Comparison of ENCODE assay signal across 8 cellular contexts in genomic region chr11:1946812-1947480, GRCh38. TPM values are rescaled to one million over a fixed set of nuclear protein-coding genes. Genes with fewer than 3 reads are reported as not detected.
DNase-seq lines count a peak whose midpoint lies in the region; ATAC-seq, FAIRE-seq and TF ChIP-seq lines count a peak whose summit lies in the region.

Gene MRPL23 (plus strand): TSS chr11:1947332. CDS start chr11:1947363, 31 bp downstream.

- no peaks in the 10 kb centered on the region for H4K20me1 ChIP-seq in fibroblast of lung (ENCODE audit: control insufficient read depth, extremely low read depth, insufficient read depth, low read length)

- no peaks in the 10 kb centered on the region for H3K79me2 ChIP-seq in fibroblast of lung (ENCODE audit: control insufficient read depth, insufficient read depth, low read length)

- TF ChIP-seq POLR2A in GM12892 (IDR thresholded peaks at IDR 0.05; ENCODE audit: low read depth, low read length) = no peak

- in situ Hi-C loops in Panc1 (cut with HindIII; ENCODE audit: low pct_unique_long_range_greater_than_20kb, low sequenced_read_pairs) = no loop called here

- TF ChIP-seq CTCF in Panc1 (IDR thresholded peaks at IDR 0.05) (no peak), fibroblast of lung (conservative IDR thresholded peaks at IDR 0.05 in 1 of 2, IDR thresholded peaks at IDR 0.05 in 1 of 2; ENCODE audit: low read depth in 1 of 2, low read length in 2 of 2) (no peak)

- peak; percentile 83 for ATAC-seq in Panc1
- peak; percentile 41 for ATAC-seq in sciatic nerve
- no peak for ATAC-seq in HG03095 (IDR thresholded peaks at IDR 0.05; ENCODE audit: unreplicated experiment)
- ATAC-seq in GM21528 (IDR thresholded peaks at IDR 0.05; ENCODE audit: low FRiP score, unreplicated experiment) = no peak
- no peak for ATAC-seq in GM21717 (IDR thresholded peaks at IDR 0.05; ENCODE audit: unreplicated experiment)

- CTCF ChIA-PET in Panc1 (lab: Charles Lee) = interaction anchor here (0.6 to 1.1 kb wide), 4 partner anchors 41 to 294 kb away, joined by 3 read pairs; no protein-coding TSS in a partner anchor

- FAIRE-seq in GM12892 (lab: Jason Lieb, UNC) = peak; percentile 90

- no peak within 1 kb of the TSS for H2AFZ ChIP-seq in fibroblast of lung (ENCODE audit: low read length)

- H3K27ac ChIP-seq in Panc1 (ENCODE audit: low read length) (no peak within 1 kb of the TSS), fibroblast of lung (ENCODE audit: insufficient read depth, low read length) (no peak within 1 kb of the TSS)

- POLR2A ChIA-PET in Panc1 (lab: Charles Lee) = no interaction called here

- H3K27me3 ChIP-seq in Panc1 (ENCODE audit: control insufficient read depth, insufficient read depth, low read length) (no peaks in the 10 kb centered on the region), fibroblast of lung (ENCODE audit: control insufficient read depth, insufficient read depth, low read length) (no peaks in the 10 kb centered on the region)

- H3K36me3 ChIP-seq in Panc1 (ENCODE audit: control insufficient read depth, insufficient read depth, low read length) (no peaks in the 10 kb centered on the region), fibroblast of lung (ENCODE audit: control insufficient read depth, insufficient read depth, low read length) (no peaks in the 10 kb centered on the region)

- H3K9ac ChIP-seq in fibroblast of lung (ENCODE audit: insufficient read depth, low read length) = no peak within 1 kb of the TSS

- no peak for DNase-seq in GM12892 (ENCODE audit: insufficient read length)
- no peak for DNase-seq in Panc1 (ENCODE audit: low read depth, low spot score)
- DNase-seq in fibroblast of lung (ENCODE audit: low read depth in 2 of 2) = no peak
- no peak for DNase-seq in sciatic nerve (ENCODE audit: low spot score)
- no peak for DNase-seq in DMS 273 (lab: John Stamatoyannopoulos, UW; ENCODE audit: unreplicated experiment)

- BruUV-seq in Panc1 (replicated peaks; lab: Mats Ljungman, UMichigan) = no TSS peak

- intact Hi-C loops in Panc1 (cut with micrococcal nuclease; ENCODE audit: unreplicated experiment) = no loop called here
- intact Hi-C loops in sciatic nerve (cut with DNase I) = no loop called here

- H3K9me3 ChIP-seq in Panc1 (ENCODE audit: control insufficient read depth, insufficient read depth, low read depth, low read length) = no peaks in the 10 kb centered on the region
- H3K9me3 ChIP-seq in fibroblast of lung (ENCODE audit: control insufficient read depth, insufficient read depth, low read depth, low read length) = no peaks in the 10 kb centered on the region

- H3K4me3 ChIP-seq in Panc1 (ENCODE audit: low read depth in 2 of 2, low read length in 2 of 2) = no peak within 1 kb of the TSS
- no peak within 1 kb of the TSS for H3K4me3 ChIP-seq in fibroblast of lung (replicated peaks in 1 of 4; ENCODE audit: control extremely low read depth in 1 of 4, insufficient read depth in 1 of 4, low read depth in 3 of 4, low read length in 4 of 4)

- peaks cover 15% of the 10 kb centered on the region for H3K4me1 ChIP-seq in Panc1 (ENCODE audit: control insufficient read depth, insufficient read depth, low read length)
- no peaks in the 10 kb centered on the region for H3K4me1 ChIP-seq in fibroblast of lung (ENCODE audit: control insufficient read depth, extremely low read depth, insufficient read depth, low read length)

- H3K4me2 ChIP-seq in fibroblast of lung (ENCODE audit: extremely low read depth, insufficient read depth, low read length) = no peak within 1 kb of the TSS

RNA-seq across cellular contexts. Expression of gene MRPL23, which starts in this region (rescaled TPM):
- 68.8 TPM for polyA plus RNA-seq in GM12892 (2012; ENCODE audit: missing spikeins)
- total RNA-seq in Panc1 (2021; ENCODE audit: unreplicated experiment) (123 TPM), fibroblast of lung (49.8 and 95.3 TPM in 2 replicates), sciatic nerve (39.5 TPM)
- 200 TPM for polyA plus RNA-seq in Panc1 (2012; ENCODE audit: insufficient read length)
- 68.2 and 94.2 TPM in 2 replicates for polyA plus RNA-seq in fibroblast of lung
- polyA plus RNA-seq in fibroblast of lung (2012) = 103 and 146 TPM in 2 replicates
- 37.7 and 75.5 TPM in 2 replicates for polyA minus RNA-seq in fibroblast of lung (ENCODE audit: low replicate concordance)

Comparison
In these comparisons a context has a peak if more than half of its experiments do, and no peak if none do; other contexts are left out.
1. ATAC-seq: peak in Panc1 (single experiment) and sciatic nerve (single experiment); none in HG03095 (single experiment), GM21528 (single experiment) and GM21717 (single experiment).